16 cellular contexts compared by ENCODE assay signal in the genomic region with DNA sequence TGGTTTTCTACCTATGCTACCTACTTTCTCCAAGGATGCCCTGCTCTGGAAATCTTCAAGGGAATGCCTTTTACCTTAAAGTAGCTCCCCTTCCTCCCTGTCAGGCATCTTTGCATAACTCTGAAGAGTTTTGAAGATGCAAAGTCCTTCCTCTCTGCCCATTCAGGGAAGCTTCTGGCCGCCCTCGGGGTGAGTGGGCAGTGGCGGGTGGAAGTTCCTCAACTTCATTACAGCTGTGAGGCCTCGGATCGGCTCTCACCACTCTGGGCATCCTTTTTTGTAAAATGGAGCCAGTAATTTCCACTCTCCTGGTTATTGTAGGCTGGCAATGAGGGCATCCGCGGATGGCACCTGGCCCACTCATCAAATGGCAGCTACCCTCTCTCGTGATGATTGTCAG. TPM values are rescaled to one million over a fixed set of nuclear protein-coding genes. Genes with fewer than 3 reads are reported as not detected.
A peak's percentile ranks its signal among the peaks of the same experiment; 100 is the strongest.
DNase-seq lines count a peak whose midpoint lies in the region; ATAC-seq and TF ChIP-seq lines count a peak whose summit lies in the region.
"Had no signal": no experiment of that assay in that cellular context is flagged by ENCODE, and none has a peak within 500 bp of the region (broad histone marks: within the 10 kb centered on the region; RNA-seq: fewer than 3 reads in every experiment).

No MANE protein-coding gene starts in this region.

- H3K4me1 ChIP-seq in esophagus (ENCODE audit: control insufficient read depth in 2 of 2, insufficient read depth in 2 of 2, low read length in 1 of 2), result peaks cover 0 to 8% of the 10 kb centered on the region in 2 donors
- peaks cover 38 to 72% (median 55%) of the 10 kb centered on the region in 4 donors for H3K4me1 ChIP-seq in stomach

- DNase-seq in T-helper 2 cell treated with Interferon-gamma antibody and Interleukin-4, amounts not matched to agents 5 μg/mL and 100 μg/mL, for 36 hours (ENCODE audit: low spot score), result no peak
- DNase-seq in T-helper 2 cell (no peak), MV-4-11 (lab: John Stamatoyannopoulos, UW) (peak; percentile 21), stomach (no peak), AG08395 (ENCODE audit: low spot score) (no peak), sciatic nerve (ENCODE audit: low spot score) (no peak)
- DNase-seq: activated naive CD4-positive, alpha-beta T cell; brain microvascular endothelial cell; dermis blood vessel endothelial cell; heart right ventricle; NCI-H2029; NCI-H526 treated with DMSO at 0.1 percent for 48 hours; stimulated activated CD4-positive, alpha-beta T cell treated with anti-CD3 and anti-CD28 coated beads, Interleukin-4, amount 100 ng/mL, for 4 hours had no signal

- H3K4me1 Mint-ChIP-seq in T-helper 2 cell treated with Interferon-gamma antibody and Interleukin-4, amounts not matched to agents 5 μg/mL and 100 μg/mL, for 36 hours (ENCODE audit: low read depth), result peaks cover 28% of the 10 kb centered on the region

- H3K36me3 Mint-ChIP-seq in T-helper 2 cell treated with Interferon-gamma antibody and Interleukin-4, amounts not matched to agents 5 μg/mL and 100 μg/mL, for 36 hours (ENCODE audit: low read depth), result peaks cover 8% of the 10 kb centered on the region
- H3K36me3 Mint-ChIP-seq: mesothelial cell of epicardium had no signal

- no peak for TF ChIP-seq POLR2A in stomach (IDR thresholded peaks at IDR 0.05)

- intact Hi-C loops in stomach (cut with DNase I; ENCODE audit: low total_unique reads), result no loop called here
- intact Hi-C loops in sciatic nerve (cut with DNase I), result no loop called here

- H3K27me3 ChIP-seq in esophagus (ENCODE audit: control insufficient read depth in 1 of 2, insufficient read depth in 2 of 2, low read length in 2 of 2), result no peaks in the 10 kb centered on the region
- H3K27me3 ChIP-seq in stomach, result no peaks in the 10 kb centered on the region
- H3K27me3 ChIP-seq: brain microvascular endothelial cell, heart right ventricle had no signal

- peak overlapping the region; percentile 39 to 40 for H3K4me3 ChIP-seq in esophagus (ENCODE audit: low read depth in 1 of 2, low read length in 2 of 2)
- H3K4me3 ChIP-seq in stomach, result peak overlapping the region in 1 of 4 donors; percentile 24

- H3K27me3 Mint-ChIP-seq in T-helper 2 cell treated with Interferon-gamma antibody and Interleukin-4, amounts not matched to agents 5 μg/mL and 100 μg/mL, for 36 hours (ENCODE audit: low read depth), result no peaks in the 10 kb centered on the region

- H3K27ac ChIP-seq in esophagus (ENCODE audit: low read depth in 2 of 2, low read length in 1 of 2), result peak overlapping the region; percentile 1 to 99
- peak overlapping the region in 4 of 5 donors; percentile 92 to 99 (median 96) for H3K27ac ChIP-seq in stomach
- H3K27ac ChIP-seq: brain microvascular endothelial cell had no signal

- H3K36me3 ChIP-seq in esophagus (ENCODE audit: control insufficient read depth in 2 of 2, insufficient read depth in 2 of 2, low read length in 1 of 2) (peaks cover 0 to 3% of the 10 kb centered on the region in 2 donors), stomach (no peaks in the 10 kb centered on the region)
- H3K36me3 ChIP-seq: brain microvascular endothelial cell, heart right ventricle had no signal

- TF ChIP-seq CTCF in stomach (IDR thresholded peaks at IDR 0.05), result no peak

- ATAC-seq in HG03139 (IDR thresholded peaks at IDR 0.05; ENCODE audit: unreplicated experiment), result no peak
- ATAC-seq in sciatic nerve, result no peak

- peak overlapping the region; percentile 52 for H3K4me3 Mint-ChIP-seq in T-helper 2 cell treated with Interferon-gamma antibody and Interleukin-4, amounts not matched to agents 5 μg/mL and 100 μg/mL, for 36 hours
- H3K4me3 Mint-ChIP-seq: mesothelial cell of epicardium had no signal

- peak overlapping the region; percentile 60 for H3K27ac Mint-ChIP-seq in T-helper 2 cell treated with Interferon-gamma antibody and Interleukin-4, amounts not matched to agents 5 μg/mL and 100 μg/mL, for 36 hours
- H3K27ac Mint-ChIP-seq: mesothelial cell of epicardium had no signal

- WGBS in esophagus, 2 donors, result 74 to 86% methylated on average over 8 of the region's 8 CpGs
- WGBS in stomach, 5 donors, result 81 to 88% (median 85%) methylated on average over 8 of the region's 8 CpGs

- H3K9me3 ChIP-seq in esophagus (ENCODE audit: control insufficient read depth in 2 of 2, insufficient read depth in 1 of 2, low read depth in 1 of 2, low read length in 1 of 2) (no peaks in the 10 kb centered on the region), stomach (no peaks in the 10 kb centered on the region)

- no peak for TF ChIP-seq EP300 in stomach (IDR thresholded peaks at IDR 0.05)

- no peaks in the 10 kb centered on the region for H3K9me3 Mint-ChIP-seq in T-helper 2 cell treated with Interferon-gamma antibody and Interleukin-4, amounts not matched to agents 5 μg/mL and 100 μg/mL, for 36 hours

RNA-seq across cellular contexts. Expression of a gene that starts 31.7 kb away (rescaled TPM):
- polyA plus RNA-seq in esophagus (1 to 10 TPM; 4.7 to 7.1 TPM), stomach (1 to 10 TPM; 5.2 to 8.7 (median 7.6) TPM)
- total RNA-seq in stomach (10 to 100 TPM; 14.9 to 77.7 (median 31.3) TPM), sciatic nerve (113 TPM)
